In genomic region chr9:137023157-137023556, GRCh38 we compare ENCODE assay signal across 16 cellular contexts. TPM values are rescaled to one million over a fixed set of nuclear protein-coding genes. Genes with fewer than 3 reads are reported as not detected.
DNase-seq lines count a peak whose midpoint lies in the region; ATAC-seq and TF ChIP-seq lines count a peak whose summit lies in the region.
"Had no signal": no experiment of that assay in that cellular context is flagged by ENCODE, and none has a peak within 500 bp of the region (broad histone marks: within the 10 kb centered on the region; RNA-seq: fewer than 3 reads in every experiment).

No MANE protein-coding gene starts in this region.

- TF ChIP-seq CTCF in fibroblast of villous mesenchyme (IDR thresholded peaks at IDR 0.05; ENCODE audit: insufficient read depth, low read depth, low read length) = no peak

- DNase-seq in fibroblast of villous mesenchyme (ENCODE audit: low read depth) = peak; percentile 27
- peak; percentile 31 for DNase-seq in superior temporal gyrus (ENCODE audit: extremely low spot score)
- no peak for DNase-seq in stimulated activated CD4-positive, alpha-beta T cell treated with anti-CD3 and anti-CD28 coated beads, Interleukin-1b, Interleukin-23, amount 100 ng/mL, for 48 hours
- DNase-seq: adrenal gland, DMS153, foreskin keratinocyte, HFFc6, NCI-H1048, psoas muscle, SW 1271, testis, WERI-Rb-1 had no signal

- no peak for ATAC-seq in GM21737 (IDR thresholded peaks at IDR 0.05; ENCODE audit: unreplicated experiment)
- ATAC-seq: foreskin keratinocyte, psoas muscle had no signal

- H3K4me3 ChIP-seq in fibroblast of villous mesenchyme (ENCODE audit: low read depth, low read length) = no peak overlapping the region
- H3K4me3 ChIP-seq: adrenal gland, BLaER1, psoas muscle, testis had no signal

RNA-seq across cellular contexts. Expression of gene ABCA2, which starts 4.9 kb away (rescaled TPM):
- total RNA-seq in fibroblast of villous mesenchyme = 14.7 and 15.5 TPM in 2 replicates

RNA-seq across cellular contexts. Expression of gene FUT7, which starts 8.7 kb away (rescaled TPM):
- not detected in 2 replicates for total RNA-seq in fibroblast of villous mesenchyme
- total RNA-seq: activated T-helper 2 cell treated with anti-CD3 and anti-CD28 coated beads, Interferon-gamma antibody, Interleukin-2, Interleukin-4, amounts not matched to agents 10 μg/mL and 5 μg/mL and 100 μg/mL, durations not matched to agents 14 hours and 24 hours and 36 hours; foreskin keratinocyte; HFFc6 had no signal

RNA-seq across cellular contexts. Expression of gene NPDC1, which starts 22.8 kb away (rescaled TPM):
- total RNA-seq in fibroblast of villous mesenchyme = 6.4 and 13.0 TPM in 2 replicates

RNA-seq across cellular contexts. Expression of gene CLIC3, which starts 26.8 kb away (rescaled TPM):
- 19.0 and 43.2 TPM in 2 replicates for total RNA-seq in fibroblast of villous mesenchyme
- total RNA-seq: activated CD8-positive, alpha-beta memory T cell treated with anti-CD3 and anti-CD28 coated beads for 36 hours; activated T-helper 2 cell treated with anti-CD3 and anti-CD28 coated beads, Interferon-gamma antibody, Interleukin-2, Interleukin-4, amounts not matched to agents 10 μg/mL and 5 μg/mL and 100 μg/mL, durations not matched to agents 14 hours and 24 hours and 36 hours had no signal

RNA-seq across cellular contexts. Expression of gene ENTPD2, which starts 30.7 kb away (rescaled TPM):
- total RNA-seq in fibroblast of villous mesenchyme = not detected in 2 replicates
- total RNA-seq: activated CD8-positive, alpha-beta memory T cell treated with anti-CD3 and anti-CD28 coated beads for 36 hours; activated T-helper 2 cell treated with anti-CD3 and anti-CD28 coated beads, Interferon-gamma antibody, Interleukin-2, Interleukin-4, amounts not matched to agents 10 μg/mL and 5 μg/mL and 100 μg/mL, durations not matched to agents 14 hours and 24 hours and 36 hours had no signal
